In the genomic region with DNA sequence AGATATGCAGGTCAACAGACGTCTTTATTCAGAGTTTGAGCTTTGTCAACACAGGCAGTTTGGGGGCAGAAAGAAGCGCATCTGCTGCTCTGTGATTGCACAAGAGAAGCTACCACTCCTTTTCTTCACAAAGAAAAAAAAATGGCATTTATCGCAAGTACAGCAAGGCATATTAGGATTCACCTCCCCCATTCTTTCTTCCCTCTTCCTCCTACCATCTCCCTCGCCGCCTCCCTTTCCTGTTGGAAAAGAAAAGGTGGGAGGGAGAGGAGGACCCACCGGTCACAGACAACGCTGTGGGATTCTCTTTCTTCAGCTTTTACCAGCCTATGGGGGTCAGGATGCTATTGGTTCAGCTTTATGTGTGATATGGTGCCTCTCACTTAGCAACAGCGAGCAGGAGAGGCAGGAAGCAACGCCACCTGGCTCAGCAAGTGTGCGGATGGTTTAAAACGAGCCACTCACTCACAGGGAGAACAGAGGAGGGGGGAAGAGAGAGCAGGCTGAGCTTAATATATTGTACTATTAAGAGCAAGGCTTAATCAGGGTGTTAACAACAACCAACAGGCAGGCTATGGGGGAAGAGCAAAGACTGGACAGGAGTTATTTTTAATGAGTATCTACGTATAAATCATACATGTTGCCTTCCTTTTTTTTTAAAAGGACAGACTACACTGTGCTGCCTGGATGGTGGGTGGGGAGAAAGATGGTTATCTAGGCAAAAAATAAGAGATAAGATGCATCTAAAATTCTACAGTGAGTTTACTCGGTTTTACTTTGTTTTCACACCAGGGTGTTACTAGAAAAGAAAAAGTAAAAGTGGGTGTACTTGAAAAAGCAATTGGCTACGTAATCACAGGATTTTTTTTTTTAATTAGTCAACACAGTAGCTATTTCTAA, we compare ENCODE assay signal across 8 cellular contexts.
DNase-seq lines count a peak whose midpoint lies in the region; ATAC-seq and TF ChIP-seq lines count a peak whose summit lies in the region.

No MANE protein-coding gene starts in this region.

- no peaks in the 10 kb centered on the region for H3K9me3 ChIP-seq in KOPT-K1 (ENCODE audit: insufficient read depth, low read length, poor library complexity, severe bottlenecking)
- no peaks in the 10 kb centered on the region for H3K9me3 ChIP-seq in adipocyte (ENCODE audit: control insufficient read depth, low read length)
- H3K9me3 ChIP-seq in cardiac muscle cell (ENCODE audit: low read depth) = no peaks in the 10 kb centered on the region

- peak overlapping the region; percentile 62 for H3K9ac ChIP-seq in adipocyte (ENCODE audit: low read length)

- H3K27ac ChIP-seq in KOPT-K1 (ENCODE audit: low read depth, low read length, poor library complexity, severe bottlenecking) = peak overlapping the region; percentile 73
- peak overlapping the region; percentile 50 for H3K27ac ChIP-seq in cardiac muscle cell

- ATAC-seq in omental fat pad (ENCODE audit: low FRiP score) (peak; percentile 81), HG02870 (IDR thresholded peaks at IDR 0.05; ENCODE audit: unreplicated experiment) (no peak)

- H3K4me1 ChIP-seq in adipocyte (ENCODE audit: control insufficient read depth, insufficient read depth, low read length) = peaks cover 17% of the 10 kb centered on the region
- H3K4me1 ChIP-seq in cardiac muscle cell (ENCODE audit: low read depth) = peaks cover 69% of the 10 kb centered on the region

- CTCF ChIA-PET in GM10248 (lab: Yijun Ruan, JAX) = interaction anchor here (1.1 kb wide), 1 partner anchor 226 kb away, joined by 3 read pairs; no protein-coding TSS in a partner anchor

- WGBS in lower leg skin, 2 donors = 8 to 12% methylated on average over 14 of the region's 14 CpGs

- intact Hi-C loops in lower leg skin (cut with DNase I; ENCODE audit: low total_unique reads) = no loop called here

- no peaks in the 10 kb centered on the region for H3K27me3 ChIP-seq in adipocyte (replicated peaks; ENCODE audit: control insufficient read depth, insufficient read depth, low read length)
- H3K27me3 ChIP-seq in cardiac muscle cell = no peaks in the 10 kb centered on the region

- POLR2A ChIA-PET in GM10248 (lab: Yijun Ruan, JAX) = no interaction called here

- TF ChIP-seq POLR2A in lower leg skin (IDR thresholded peaks at IDR 0.05) = no peak

- TF ChIP-seq CTCF in GM10248 (IDR thresholded peaks at IDR 0.05; ENCODE audit: control extremely low read depth, extremely low read depth, low read depth, missing control alignments) = no peak
- TF ChIP-seq CTCF in cardiac muscle cell (IDR thresholded peaks at IDR 0.05; ENCODE audit: low read depth, low read length) = no peak
- TF ChIP-seq CTCF in omental fat pad (IDR thresholded peaks at IDR 0.05) = no peak
- no peak for TF ChIP-seq CTCF in lower leg skin (IDR thresholded peaks at IDR 0.05)

- peak; percentile 16 for DNase-seq in GM10248 (ENCODE audit: extremely low spot score)
- peak; percentile 33 for DNase-seq in adipocyte (ENCODE audit: low read depth)
- DNase-seq in cardiac muscle cell (ENCODE audit: low read depth in 1 of 2, low spot score in 1 of 2) = peak; percentile 66 to 67
- no peak for DNase-seq in omental fat pad (ENCODE audit: low spot score)
- no peak for DNase-seq in lower leg skin (ENCODE audit: low spot score in 2 of 2)

- H3K36me3 ChIP-seq in KOPT-K1 (ENCODE audit: insufficient read depth, low read length) (no peaks in the 10 kb centered on the region), adipocyte (ENCODE audit: control insufficient read depth, insufficient read depth, low read length, severe bottlenecking) (no peaks in the 10 kb centered on the region), cardiac muscle cell (no peaks in the 10 kb centered on the region)

- H3K4me3 ChIP-seq in adipocyte (ENCODE audit: low read length) (peak overlapping the region; percentile 81), cardiac muscle cell (no peak overlapping the region), lower leg skin (ENCODE audit: low read depth, poor library complexity, severe bottlenecking) (no peak overlapping the region)

TF ChIP-seq in PFSK-1, 5 proteins besides CTCF, POLR2A, EP300 and RAD21:
- 0 out of 2 replicates have a peak, but pooled peaks have one; percentile 34 for TF ChIP-seq SIN3A (IDR thresholded peaks at IDR 0.05; ENCODE audit: borderline replicate concordance, insufficient read depth, low read length)
- TF ChIP-seq, protein P1, sequence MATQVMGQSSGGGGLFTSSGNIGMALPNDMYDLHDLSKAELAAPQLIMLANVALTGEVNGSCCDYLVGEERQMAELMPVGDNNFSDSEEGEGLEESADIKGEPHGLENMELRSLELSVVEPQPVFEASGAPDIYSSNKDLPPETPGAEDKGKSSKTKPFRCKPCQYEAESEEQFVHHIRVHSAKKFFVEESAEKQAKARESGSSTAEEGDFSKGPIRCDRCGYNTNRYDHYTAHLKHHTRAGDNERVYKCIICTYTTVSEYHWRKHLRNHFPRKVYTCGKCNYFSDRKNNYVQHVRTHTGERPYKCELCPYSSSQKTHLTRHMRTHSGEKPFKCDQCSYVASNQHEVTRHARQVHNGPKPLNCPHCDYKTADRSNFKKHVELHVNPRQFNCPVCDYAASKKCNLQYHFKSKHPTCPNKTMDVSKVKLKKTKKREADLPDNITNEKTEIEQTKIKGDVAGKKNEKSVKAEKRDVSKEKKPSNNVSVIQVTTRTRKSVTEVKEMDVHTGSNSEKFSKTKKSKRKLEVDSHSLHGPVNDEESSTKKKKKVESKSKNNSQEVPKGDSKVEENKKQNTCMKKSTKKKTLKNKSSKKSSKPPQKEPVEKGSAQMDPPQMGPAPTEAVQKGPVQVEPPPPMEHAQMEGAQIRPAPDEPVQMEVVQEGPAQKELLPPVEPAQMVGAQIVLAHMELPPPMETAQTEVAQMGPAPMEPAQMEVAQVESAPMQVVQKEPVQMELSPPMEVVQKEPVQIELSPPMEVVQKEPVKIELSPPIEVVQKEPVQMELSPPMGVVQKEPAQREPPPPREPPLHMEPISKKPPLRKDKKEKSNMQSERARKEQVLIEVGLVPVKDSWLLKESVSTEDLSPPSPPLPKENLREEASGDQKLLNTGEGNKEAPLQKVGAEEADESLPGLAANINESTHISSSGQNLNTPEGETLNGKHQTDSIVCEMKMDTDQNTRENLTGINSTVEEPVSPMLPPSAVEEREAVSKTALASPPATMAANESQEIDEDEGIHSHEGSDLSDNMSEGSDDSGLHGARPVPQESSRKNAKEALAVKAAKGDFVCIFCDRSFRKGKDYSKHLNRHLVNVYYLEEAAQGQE (IDR thresholded peaks at IDR 0.05; ENCODE audit: insufficient read depth in 1 of 2, low read depth in 2 of 2, low read length in 2 of 2) = no peak

Comparison
In these comparisons a context has a peak if more than half of its experiments do, and no peak if none do; other contexts are left out.
1. DNase-seq: peak in GM10248 (single experiment), adipocyte (single experiment) and cardiac muscle cell (2 of 2); none in omental fat pad (single experiment) and lower leg skin (0 of 2).